10 cellular contexts compared by ENCODE assay signal in genomic region chr16:56986908-56987307, GRCh38. TPM values are rescaled to one million over a fixed set of nuclear protein-coding genes. Genes with fewer than 3 reads are reported as not detected.
DNase-seq lines count a peak whose midpoint lies in the region; ATAC-seq, FAIRE-seq and TF ChIP-seq lines count a peak whose summit lies in the region.
"Not testable (repeated sequence)": the region's sequence is repeated elsewhere in the genome, so short reads cannot be mapped to it uniquely, and the experiment has no call there.
"Had no signal": no experiment of that assay in that cellular context is flagged by ENCODE, and none has a peak within 500 bp of the region (broad histone marks: within the 10 kb centered on the region; RNA-seq: fewer than 3 reads in every experiment).

No MANE protein-coding gene starts in this region.

- peaks cover 84% of the 10 kb centered on the region for H3K36me3 Mint-ChIP-seq in activated CD4-positive, alpha-beta T cell treated with anti-CD3 and anti-CD28 coated beads, Interleukin-2, amount 10 ng/mL, durations not matched to agents 7 days and 5 days (ENCODE audit: low read depth)
- peaks cover 96% of the 10 kb centered on the region for H3K36me3 Mint-ChIP-seq in activated T-helper 17 cell treated with anti-CD3 and anti-CD28 coated beads, Interleukin-2, amount 50 U/mL, for 72 hours (ENCODE audit: low read depth)
- H3K36me3 Mint-ChIP-seq in activated naive CD8-positive, alpha-beta T cell treated with anti-CD3 and anti-CD28 coated beads, Interleukin-2, amount 50 U/mL, for 24 hours (ENCODE audit: low read depth): peaks cover 50% of the 10 kb centered on the region

- H3K79me2 ChIP-seq in Karpas-422 (ENCODE audit: low read length): peaks cover 30% of the 10 kb centered on the region
- not testable (repeated sequence) for H3K79me2 ChIP-seq in HepG2 (ENCODE audit: insufficient read depth, low read length)

- in situ Hi-C loops in HepG2 (cut with HindIII; ENCODE audit: extremely low pct_ligation_motif_present, low pct_unique_long_range_greater_than_20kb); gastrocnemius medialis (cut with MboI; ENCODE audit: low sequenced_read_pairs in 4 of 4): not testable (repeated sequence)

- H3K27me3 Mint-ChIP-seq in activated CD4-positive, alpha-beta T cell treated with anti-CD3 and anti-CD28 coated beads, Interleukin-2, amount 10 ng/mL, durations not matched to agents 7 days and 5 days; activated T-helper 17 cell treated with anti-CD3 and anti-CD28 coated beads, Interleukin-2, amount 50 U/mL, for 72 hours; activated naive CD8-positive, alpha-beta T cell treated with anti-CD3 and anti-CD28 coated beads, Interleukin-2, amount 50 U/mL, for 24 hours: not testable (repeated sequence)

- not testable (repeated sequence) for H3K9me2 ChIP-seq in Karpas-422 (replicated peaks; ENCODE audit: insufficient read depth, low read length)

- CTCF ChIA-PET in activated CD4-positive, alpha-beta T cell treated with anti-CD3 and anti-CD28 coated beads, Interleukin-2, amount 10 ng/mL, durations not matched to agents 7 days and 5 days (lab: Charles Lee): interaction anchor here (1.0 to 10.1 kb wide), 3 partner anchors 11 to 24 kb away, joined by 3 to 123 read pairs (median 3); no protein-coding TSS in a partner anchor
- CTCF ChIA-PET in HepG2 (lab: Yijun Ruan, JAX; ENCODE audit: low intra/inter-chr PET ratio, low total read pairs): not testable (repeated sequence)

- not testable (repeated sequence) for H2AFZ ChIP-seq in Karpas-422 (ENCODE audit: low read length); HepG2 (ENCODE audit: low read length)

- peak overlapping the region in 10 of 11 experiments; percentile 63 to 99 (median 92); a peak in 20 of 22 replicates for H3K4me2 ChIP-seq in BLaER1 treated with 17β-estradiol and CSF1 and Interleukin-3, amounts not matched to agents 10 nM and 100 nM
- peak overlapping the region; percentile 61 for H3K4me2 ChIP-seq in Karpas-422 (ENCODE audit: low read depth, low read length, poor library complexity, severe bottlenecking)
- peak overlapping the region; percentile 23; the same call in 1 of the 2 replicates for H3K4me2 ChIP-seq in HepG2 (ENCODE audit: low read depth, low read length)

- peak overlapping the region in 1 of 11 experiments; percentile 12; a peak in 1 of 22 replicates for H3K9ac ChIP-seq in BLaER1 treated with 17β-estradiol and CSF1 and Interleukin-3, amounts not matched to agents 10 nM and 100 nM
- peak overlapping the region; percentile 62 for H3K9ac ChIP-seq in Karpas-422 (ENCODE audit: low read length)
- H3K9ac ChIP-seq in HepG2 (ENCODE audit: insufficient read depth, low read depth, low read length): not testable (repeated sequence)

- not testable (repeated sequence) for TF ChIP-seq EP300 in HepG2 (IDR thresholded peaks at IDR 0.05; ENCODE audit: low read depth in 2 of 2, low read length in 2 of 2); HepG2 (CRISPR knock-in tag; IDR thresholded peaks at IDR 0.05; ENCODE audit: borderline replicate concordance)

- not testable (repeated sequence) for H3K9me3 ChIP-seq in BLaER1 treated with 17β-estradiol and CSF1 and Interleukin-3, amounts not matched to agents 10 nM and 100 nM (replicated peaks in 1 of 11); Karpas-422 (ENCODE audit: low read length); HepG2 (ENCODE audit: low read length); gastrocnemius medialis; uterus

- not testable (repeated sequence) for TF ChIP-seq POLR2A in HepG2 (IDR thresholded peaks at IDR 0.05; ENCODE audit: insufficient read depth in 1 of 2, low read depth in 2 of 2, low read length in 2 of 2); gastrocnemius medialis (IDR thresholded peaks at IDR 0.05); uterus (IDR thresholded peaks at IDR 0.05)

- intact Hi-C loops in HepG2 (cut with micrococcal nuclease; ENCODE audit: unreplicated experiment): loop anchor here (2.0 kb wide), 1 partner anchor 22 kb away; no protein-coding TSS in a partner anchor
- intact Hi-C loops in gastrocnemius medialis (cut with DNase I; ENCODE audit: low total_unique reads): loop anchor here (5.0 kb wide), 2 partner anchors 55 to 310 kb away; partner anchors contain the start of gene HERPUD1
- intact Hi-C loops in uterus (cut with DNase I; ENCODE audit: low total_unique reads): not testable (repeated sequence)

- not testable (repeated sequence) for H3K36me3 ChIP-seq in BLaER1 treated with 17β-estradiol and CSF1 and Interleukin-3, amounts not matched to agents 10 nM and 100 nM; Karpas-422 (ENCODE audit: insufficient read depth, low read length); HepG2 (replicated peaks in 1 of 2; ENCODE audit: control insufficient read depth in 1 of 2, insufficient read depth in 2 of 2, low read length in 2 of 2); gastrocnemius medialis; uterus

- H3K4me1 Mint-ChIP-seq in activated CD4-positive, alpha-beta T cell treated with anti-CD3 and anti-CD28 coated beads, Interleukin-2, amount 10 ng/mL, durations not matched to agents 7 days and 5 days: peaks cover 67% of the 10 kb centered on the region
- H3K4me1 Mint-ChIP-seq in activated T-helper 17 cell treated with anti-CD3 and anti-CD28 coated beads, Interleukin-2, amount 50 U/mL, for 72 hours: peaks cover 48% of the 10 kb centered on the region
- peaks cover 76% of the 10 kb centered on the region for H3K4me1 Mint-ChIP-seq in activated naive CD8-positive, alpha-beta T cell treated with anti-CD3 and anti-CD28 coated beads, Interleukin-2, amount 50 U/mL, for 24 hours

- not testable (repeated sequence) for TF ChIP-seq RAD21 in HepG2 (CRISPR knock-in tag; IDR thresholded peaks at IDR 0.05)

- peak overlapping the region; percentile 99 for H3K27ac Mint-ChIP-seq in activated CD4-positive, alpha-beta T cell treated with anti-CD3 and anti-CD28 coated beads, Interleukin-2, amount 10 ng/mL, durations not matched to agents 7 days and 5 days
- H3K27ac Mint-ChIP-seq in activated T-helper 17 cell treated with anti-CD3 and anti-CD28 coated beads, Interleukin-2, amount 50 U/mL, for 72 hours: peak overlapping the region; percentile 95
- H3K27ac Mint-ChIP-seq in activated naive CD8-positive, alpha-beta T cell treated with anti-CD3 and anti-CD28 coated beads, Interleukin-2, amount 50 U/mL, for 24 hours: peak overlapping the region; percentile 99

- H4K20me1 ChIP-seq in BLaER1 treated with 17β-estradiol and CSF1 and Interleukin-3, amounts not matched to agents 10 nM and 100 nM; Karpas-422 (ENCODE audit: insufficient read depth, low read depth, low read length); HepG2 (ENCODE audit: insufficient read depth, low read length): not testable (repeated sequence)

- ATAC-seq in activated T-helper 17 cell treated with anti-CD3 and anti-CD28 coated beads, Interleukin-2, amount 50 U/mL, for 72 hours (replicated peaks); activated naive CD8-positive, alpha-beta T cell treated with anti-CD3 and anti-CD28 coated beads, Interleukin-2, amount 50 U/mL, for 24 hours; HepG2; gastrocnemius medialis: not testable (repeated sequence)

- not testable (repeated sequence) for H3K4me3 ChIP-seq in BLaER1 treated with 17β-estradiol and CSF1 and Interleukin-3, amounts not matched to agents 10 nM and 100 nM; HepG2 (replicated peaks in 1 of 3; ENCODE audit: insufficient read depth in 1 of 3, low read depth in 2 of 3, low read length in 3 of 3); gastrocnemius medialis; uterus
- peak overlapping the region; percentile 39; the same call in 1 of the 2 replicates for H3K4me3 ChIP-seq in Karpas-422 (ENCODE audit: low read length)

- FAIRE-seq in HepG2 (lab: Jason Lieb, UNC): not testable (repeated sequence)

- H3K4me1 ChIP-seq in BLaER1 treated with 17β-estradiol and CSF1 and Interleukin-3, amounts not matched to agents 10 nM and 100 nM: peaks cover 88 to 96% (median 93%) of the 10 kb centered on the region in 10 experiments
- H3K4me1 ChIP-seq in Karpas-422 (ENCODE audit: low read length): peaks cover 85% of the 10 kb centered on the region
- H3K4me1 ChIP-seq in HepG2 (ENCODE audit: insufficient read depth, low read length): peaks cover 83% of the 10 kb centered on the region
- peaks cover 16 to 21% of the 10 kb centered on the region in 2 donors for H3K4me1 ChIP-seq in gastrocnemius medialis
- not testable (repeated sequence) for H3K4me1 ChIP-seq in uterus

- not testable (repeated sequence) for DNase-seq in Karpas-422; activated CD4-positive, alpha-beta T cell treated with anti-CD3 and anti-CD28 coated beads, Interleukin-2, amount 10 ng/mL, durations not matched to agents 7 days and 5 days; activated naive CD8-positive, alpha-beta T cell treated with anti-CD3 and anti-CD28 coated beads, Interleukin-2, amount 50 U/mL, for 24 hours; HepG2 (ENCODE audit: low spot score); gastrocnemius medialis; uterus

- 32% methylated on average over 4 of the region's 4 CpGs for whole genome bisulfite sequencing in HepG2 (ENCODE audit: low lambda C conversion rate)

- TF ChIP-seq CTCF in HepG2 (CRISPR knock-in tag; IDR thresholded peaks at IDR 0.05); gastrocnemius medialis (IDR thresholded peaks at IDR 0.05 in 4 of 5, conservative IDR thresholded peaks at IDR 0.05 in 1 of 5); uterus (IDR thresholded peaks at IDR 0.05): not testable (repeated sequence)

- not testable (repeated sequence) for H3K27me3 ChIP-seq in BLaER1 treated with 17β-estradiol and CSF1 and Interleukin-3, amounts not matched to agents 10 nM and 100 nM; Karpas-422 (ENCODE audit: low read length); gastrocnemius medialis; uterus
- H3K27me3 ChIP-seq in HepG2 (ENCODE audit: control insufficient read depth in 1 of 2, insufficient read depth in 2 of 2, low read length in 2 of 2): peaks cover 3 to 45% of the 10 kb centered on the region in 2 experiments

- POLR2A ChIA-PET in activated CD4-positive, alpha-beta T cell treated with anti-CD3 and anti-CD28 coated beads, Interleukin-2, amount 10 ng/mL, durations not matched to agents 7 days and 5 days (lab: Charles Lee): interaction anchor here (0.7 kb wide), 1 partner anchor 50 kb away, joined by 3 read pairs; no protein-coding TSS in a partner anchor
- POLR2A ChIA-PET in HepG2 (lab: Yijun Ruan, JAX): interaction anchor here (1.4 kb wide), 1 partner anchor 55 kb away, joined by 4 read pairs; no protein-coding TSS in a partner anchor

- H3K9me3 Mint-ChIP-seq in activated CD4-positive, alpha-beta T cell treated with anti-CD3 and anti-CD28 coated beads, Interleukin-2, amount 10 ng/mL, durations not matched to agents 7 days and 5 days; activated T-helper 17 cell treated with anti-CD3 and anti-CD28 coated beads, Interleukin-2, amount 50 U/mL, for 72 hours; activated naive CD8-positive, alpha-beta T cell treated with anti-CD3 and anti-CD28 coated beads, Interleukin-2, amount 50 U/mL, for 24 hours: not testable (repeated sequence)

- peak overlapping the region; percentile 100 for H3K4me3 Mint-ChIP-seq in activated CD4-positive, alpha-beta T cell treated with anti-CD3 and anti-CD28 coated beads, Interleukin-2, amount 10 ng/mL, durations not matched to agents 7 days and 5 days
- peak overlapping the region; percentile 90 for H3K4me3 Mint-ChIP-seq in activated T-helper 17 cell treated with anti-CD3 and anti-CD28 coated beads, Interleukin-2, amount 50 U/mL, for 72 hours
- peak overlapping the region; percentile 98 for H3K4me3 Mint-ChIP-seq in activated naive CD8-positive, alpha-beta T cell treated with anti-CD3 and anti-CD28 coated beads, Interleukin-2, amount 50 U/mL, for 24 hours

- not testable (repeated sequence) for BruUV-seq in HepG2 (replicated peaks; lab: Mats Ljungman, UMichigan)

- H3K27ac ChIP-seq in BLaER1 treated with 17β-estradiol and CSF1 and Interleukin-3, amounts not matched to agents 10 nM and 100 nM: peak overlapping the region in 7 of 11 experiments; percentile 26 to 70 (median 53); a peak in 7 of 22 replicates
- H3K27ac ChIP-seq in Karpas-422 (ENCODE audit: low read length) (peak overlapping the region; percentile 79), gastrocnemius medialis (peak overlapping the region in 3 of 4 donors; percentile 61 to 69 (median 69)), uterus (peak overlapping the region; percentile 76 to 77)
- not testable (repeated sequence) for H3K27ac ChIP-seq in HepG2 (ENCODE audit: extremely low read length, insufficient read depth, low read length)

RNA-seq across cellular contexts. Expression of gene NLRC5, which starts 2.4 kb away (rescaled TPM):
- total RNA-seq in Karpas-422 (2014; rRNA removed; shearing (Covaris generic); ENCODE audit: low replicate concordance): 103 and 116 TPM in 2 replicates
- 100 to 1,000 TPM; 428 to 468 TPM for total RNA-seq in activated CD4-positive, alpha-beta T cell treated with anti-CD3 and anti-CD28 coated beads, Interleukin-2, amount 10 ng/mL, durations not matched to agents 7 days and 5 days
- 100 to 1,000 TPM; 182 to 219 TPM for total RNA-seq in activated T-helper 17 cell treated with anti-CD3 and anti-CD28 coated beads, Interleukin-2, amount 50 U/mL, for 72 hours
- total RNA-seq in HepG2 (2016; rRNA removed; fragmentation: Illumina TruSeq; extraction: Trizol) (3.1 and 6.3 TPM in 2 replicates), gastrocnemius medialis (1 to 10 TPM; 2.5 to 9.4 (median 5.1) TPM), uterus (10 to 100 TPM; 14.9 to 77.0 (median 23.9) TPM)
- total RNA-seq in HepG2 (2016; cell fraction: cytosol; rRNA removed; fragmentation: Illumina TruSeq; extraction: Trizol; ENCODE audit: low read depth): 1.8 and 4.8 TPM in 2 replicates
- total RNA-seq in HepG2 (2016; cell fraction: insoluble cytoplasmic fraction; rRNA removed; fragmentation: Illumina TruSeq; extraction: Trizol): 3.7 and 4.8 TPM in 2 replicates
- total RNA-seq in HepG2 (2016; cell fraction: membrane; rRNA removed; fragmentation: Illumina TruSeq; extraction: Trizol): 2.8 and 2.9 TPM in 2 replicates
- 12.6 and 13.0 TPM in 2 replicates for total RNA-seq in HepG2 (2016; cell fraction: nucleus; rRNA removed; fragmentation: Illumina TruSeq; extraction: Trizol)
- 12.7 and 15.7 TPM in 2 replicates for polyA plus RNA-seq in HepG2 (2011; rRNA removed)
- polyA plus RNA-seq in HepG2 (2011; cell fraction: cytosol; rRNA removed): 4.5 and 4.8 TPM in 2 replicates
- 114 and 130 TPM in 2 replicates for polyA plus RNA-seq in HepG2 (2011; cell fraction: nucleus; rRNA removed)
- 3.8 and 11.3 TPM in 2 replicates for polyA plus RNA-seq in HepG2 (2012)
- polyA plus RNA-seq in HepG2 (2016; cell fraction: cytosol; fragmentation: Illumina TruSeq; extraction: Trizol; ENCODE audit: low read depth): 0.85 and 0.96 TPM in 2 replicates
- polyA plus RNA-seq in HepG2 (2016; cell fraction: insoluble cytoplasmic fraction; fragmentation: Illumina TruSeq; extraction: Trizol; ENCODE audit: low read depth): 3.1 and 3.4 TPM in 2 replicates
- 2.0 and 2.8 TPM in 2 replicates for polyA plus RNA-seq in HepG2 (2016; cell fraction: membrane; fragmentation: Illumina TruSeq; extraction: Trizol; ENCODE audit: low read depth)
- polyA plus RNA-seq in HepG2 (2016; cell fraction: nucleus; fragmentation: Illumina TruSeq; extraction: Trizol; ENCODE audit: insufficient read depth, low read depth): 16.8 and 24.4 TPM in 2 replicates
- 21.4 and 102 TPM in 2 replicates for polyA minus RNA-seq in HepG2 (2011; rRNA and poly(A)+ RNA removed; ENCODE audit: low replicate concordance)
- 4.4 and 4.9 TPM in 2 replicates for polyA minus RNA-seq in HepG2 (2011; cell fraction: cytosol; rRNA and poly(A)+ RNA removed)
- polyA minus RNA-seq in HepG2 (2011; cell fraction: nucleus; rRNA and poly(A)+ RNA removed): 33.9 and 46.2 TPM in 2 replicates

RNA-seq across cellular contexts. Expression of gene CETP, which starts 25.2 kb away (rescaled TPM):
- total RNA-seq in Karpas-422 (2014; rRNA removed; shearing (Covaris generic); ENCODE audit: low replicate concordance): 0.32 and 0.48 TPM in 2 replicates
- total RNA-seq in activated CD4-positive, alpha-beta T cell treated with anti-CD3 and anti-CD28 coated beads, Interleukin-2, amount 10 ng/mL, durations not matched to agents 7 days and 5 days: not detected
- total RNA-seq in activated T-helper 17 cell treated with anti-CD3 and anti-CD28 coated beads, Interleukin-2, amount 50 U/mL, for 72 hours: not detected
- total RNA-seq in HepG2 (2016; rRNA removed; fragmentation: Illumina TruSeq; extraction: Trizol) (0.31 TPM in 1 of 2 replicates, not detected in the other), gastrocnemius medialis (not detected), uterus (1 to 10 TPM in 1 of 4 donors, under 1 TPM in 1, not detected in 2; 0.58 to 2.8 TPM)
- total RNA-seq in HepG2 (2016; cell fraction: cytosol; rRNA removed; fragmentation: Illumina TruSeq; extraction: Trizol; ENCODE audit: low read depth): not detected in 2 replicates
- 0.17 TPM in 1 of 2 replicates, not detected in the other for total RNA-seq in HepG2 (2016; cell fraction: insoluble cytoplasmic fraction; rRNA removed; fragmentation: Illumina TruSeq; extraction: Trizol)
- total RNA-seq in HepG2 (2016; cell fraction: membrane; rRNA removed; fragmentation: Illumina TruSeq; extraction: Trizol): 0.14 and 0.25 TPM in 2 replicates
- 0.28 TPM in 2 replicates for total RNA-seq in HepG2 (2016; cell fraction: nucleus; rRNA removed; fragmentation: Illumina TruSeq; extraction: Trizol)
- polyA plus RNA-seq in HepG2 (2011; rRNA removed): 9.8 and 15.7 TPM in 2 replicates
- polyA plus RNA-seq in HepG2 (2011; cell fraction: cytosol; rRNA removed): 7.5 and 11.8 TPM in 2 replicates
- polyA plus RNA-seq in HepG2 (2011; cell fraction: nucleus; rRNA removed): 8.6 and 9.0 TPM in 2 replicates
- 1.5 and 3.1 TPM in 2 replicates for polyA plus RNA-seq in HepG2 (2012)
- polyA plus RNA-seq in HepG2 (2016; cell fraction: cytosol; fragmentation: Illumina TruSeq; extraction: Trizol; ENCODE audit: low read depth): 0.25 and 0.33 TPM in 2 replicates
- polyA plus RNA-seq in HepG2 (2016; cell fraction: insoluble cytoplasmic fraction; fragmentation: Illumina TruSeq; extraction: Trizol; ENCODE audit: low read depth): 0.32 and 0.36 TPM in 2 replicates
- 0.11 and 0.17 TPM in 2 replicates for polyA plus RNA-seq in HepG2 (2016; cell fraction: membrane; fragmentation: Illumina TruSeq; extraction: Trizol; ENCODE audit: low read depth)
- 0.56 and 0.62 TPM in 2 replicates for polyA plus RNA-seq in HepG2 (2016; cell fraction: nucleus; fragmentation: Illumina TruSeq; extraction: Trizol; ENCODE audit: insufficient read depth, low read depth)
- 0.07 and 7.1 TPM in 2 replicates for polyA minus RNA-seq in HepG2 (2011; rRNA and poly(A)+ RNA removed; ENCODE audit: low replicate concordance)
- 2.1 and 4.2 TPM in 2 replicates for polyA minus RNA-seq in HepG2 (2011; cell fraction: cytosol; rRNA and poly(A)+ RNA removed)
- 1.5 and 2.5 TPM in 2 replicates for polyA minus RNA-seq in HepG2 (2011; cell fraction: nucleus; rRNA and poly(A)+ RNA removed)
- total RNA-seq: A172, H9 had no signal

RNA-seq across cellular contexts. Expression of gene HERPUD1, which starts 55.0 kb away (rescaled TPM):
- 98.1 and 112 TPM in 2 replicates for total RNA-seq in Karpas-422 (2014; rRNA removed; shearing (Covaris generic); ENCODE audit: low replicate concordance)
- 100 to 1,000 TPM in 1 of 2 experiments, 10 to 100 TPM in 1; 81.3 to 113 TPM for total RNA-seq in activated CD4-positive, alpha-beta T cell treated with anti-CD3 and anti-CD28 coated beads, Interleukin-2, amount 10 ng/mL, durations not matched to agents 7 days and 5 days
- total RNA-seq in activated T-helper 17 cell treated with anti-CD3 and anti-CD28 coated beads, Interleukin-2, amount 50 U/mL, for 72 hours: 100 to 1,000 TPM; 162 to 186 TPM
- total RNA-seq in HepG2 (2016; rRNA removed; fragmentation: Illumina TruSeq; extraction: Trizol) (65.3 and 96.2 TPM in 2 replicates), gastrocnemius medialis (100 to 1,000 TPM; 110 to 281 (median 125) TPM), uterus (100 to 1,000 TPM in 3 of 4 donors, 10 to 100 TPM in 1; 51.5 to 136 (median 112) TPM)
- total RNA-seq in HepG2 (2016; cell fraction: cytosol; rRNA removed; fragmentation: Illumina TruSeq; extraction: Trizol; ENCODE audit: low read depth): 30.1 and 30.9 TPM in 2 replicates
- total RNA-seq in HepG2 (2016; cell fraction: insoluble cytoplasmic fraction; rRNA removed; fragmentation: Illumina TruSeq; extraction: Trizol): 63.9 and 93.3 TPM in 2 replicates
- total RNA-seq in HepG2 (2016; cell fraction: membrane; rRNA removed; fragmentation: Illumina TruSeq; extraction: Trizol): 64.8 and 86.4 TPM in 2 replicates
- 133 and 155 TPM in 2 replicates for total RNA-seq in HepG2 (2016; cell fraction: nucleus; rRNA removed; fragmentation: Illumina TruSeq; extraction: Trizol)
- polyA plus RNA-seq in HepG2 (2011; rRNA removed): 311 and 323 TPM in 2 replicates
- polyA plus RNA-seq in HepG2 (2011; cell fraction: cytosol; rRNA removed): 179 and 230 TPM in 2 replicates
- polyA plus RNA-seq in HepG2 (2011; cell fraction: nucleus; rRNA removed): 192 and 208 TPM in 2 replicates
- 165 and 190 TPM in 2 replicates for polyA plus RNA-seq in HepG2 (2012)
- polyA plus RNA-seq in HepG2 (2016; cell fraction: cytosol; fragmentation: Illumina TruSeq; extraction: Trizol; ENCODE audit: low read depth): 33.0 and 44.6 TPM in 2 replicates
- polyA plus RNA-seq in HepG2 (2016; cell fraction: insoluble cytoplasmic fraction; fragmentation: Illumina TruSeq; extraction: Trizol; ENCODE audit: low read depth): 80.1 and 93.2 TPM in 2 replicates
- polyA plus RNA-seq in HepG2 (2016; cell fraction: membrane; fragmentation: Illumina TruSeq; extraction: Trizol; ENCODE audit: low read depth): 58.1 and 78.2 TPM in 2 replicates
- 216 and 231 TPM in 2 replicates for polyA plus RNA-seq in HepG2 (2016; cell fraction: nucleus; fragmentation: Illumina TruSeq; extraction: Trizol; ENCODE audit: insufficient read depth, low read depth)
- 206 and 472 TPM in 2 replicates for polyA minus RNA-seq in HepG2 (2011; rRNA and poly(A)+ RNA removed; ENCODE audit: low replicate concordance)
- 126 and 139 TPM in 2 replicates for polyA minus RNA-seq in HepG2 (2011; cell fraction: cytosol; rRNA and poly(A)+ RNA removed)
- polyA minus RNA-seq in HepG2 (2011; cell fraction: nucleus; rRNA and poly(A)+ RNA removed): 287 and 365 TPM in 2 replicates

Comparison
In these comparisons a context has a peak if more than half of its experiments do, and no peak if none do; other contexts are left out.
1. H3K4me2 ChIP-seq: peak in every context shown above with its lines; median percentile 92 in BLaER1 treated with 17β-estradiol and CSF1 and Interleukin-3, amounts not matched to agents 10 nM and 100 nM; 61 in Karpas-422; 23 in HepG2.